In genomic region chr15:50425678-50426246, GRCh38 we compare ENCODE assay signal across 8 cellular contexts. TPM values are rescaled to one million over a fixed set of nuclear protein-coding genes. Genes with fewer than 3 reads are reported as not detected.
DNase-seq lines count a peak whose midpoint lies in the region; FAIRE-seq and TF ChIP-seq lines count a peak whose summit lies in the region.
"Not testable (repeated sequence)": the region's sequence is repeated elsewhere in the genome, so short reads cannot be mapped to it uniquely, and the experiment has no call there.

No MANE protein-coding gene starts in this region.

- not testable (repeated sequence) for TF ChIP-seq POLR2A in endothelial cell of umbilical vein (IDR thresholded peaks at IDR 0.05; ENCODE audit: low read depth, low read length); thyroid gland (IDR thresholded peaks at IDR 0.05)

- H3K79me2 ChIP-seq in Karpas-422 (ENCODE audit: low read length) (peaks cover 65% of the 10 kb centered on the region), endothelial cell of umbilical vein (ENCODE audit: control insufficient read depth, insufficient read depth, low read length) (peaks cover 63% of the 10 kb centered on the region)

- not testable (repeated sequence) for BruUV-seq in endothelial cell of umbilical vein (replicated peaks; lab: Mats Ljungman, UMichigan)

- H3K4me3 ChIP-seq in CD8-positive, alpha-beta memory T cell (ENCODE audit: low read length) = peak overlapping the region; percentile 89
- H3K4me3 ChIP-seq in Karpas-422 (ENCODE audit: low read length) = peak overlapping the region; percentile 81
- H3K4me3 ChIP-seq in WI38 (ENCODE audit: low read depth, low read length) = peak overlapping the region; percentile 95
- peak overlapping the region; percentile 80 to 84 for H3K4me3 ChIP-seq in ascending aorta
- peak overlapping the region in 1 of 3 experiments; percentile 86 for H3K4me3 ChIP-seq in endothelial cell of umbilical vein (replicated peaks in 1 of 3; ENCODE audit: insufficient read depth in 1 of 3, low read depth in 1 of 3, low read length in 3 of 3)
- peak overlapping the region; percentile 99 for H3K4me3 ChIP-seq in kidney epithelial cell (ENCODE audit: low read depth, low read length)
- peak overlapping the region; percentile 58 for H3K4me3 ChIP-seq in neuron (ENCODE audit: low read length)
- peak overlapping the region in 2 of 3 donors; percentile 66 to 71 for H3K4me3 ChIP-seq in thyroid gland (replicated peaks in 1 of 3)

- FAIRE-seq in endothelial cell of umbilical vein (lab: Jason Lieb, UNC) = not testable (repeated sequence)

- not testable (repeated sequence) for DNase-seq in CD8-positive, alpha-beta memory T cell; Karpas-422; ascending aorta (ENCODE audit: low spot score in 2 of 2); endothelial cell of umbilical vein (ENCODE audit: low read depth, low spot score); kidney epithelial cell (ENCODE audit: low read depth); thyroid gland

- H3K9me3 Mint-ChIP-seq in CD8-positive, alpha-beta memory T cell = not testable (repeated sequence)

- 92% methylated on average over 17 of the region's 17 CpGs for WGBS in thyroid gland, 2 donors

- H3K9ac ChIP-seq in Karpas-422 (ENCODE audit: low read length) = peak overlapping the region; percentile 79
- not testable (repeated sequence) for H3K9ac ChIP-seq in endothelial cell of umbilical vein (replicated peaks; ENCODE audit: extremely low read depth, insufficient read depth, low read length)

- H3K27ac ChIP-seq in CD8-positive, alpha-beta memory T cell (ENCODE audit: low read depth, low read length) = peak overlapping the region; percentile 94
- not testable (repeated sequence) for H3K27ac ChIP-seq in Karpas-422 (ENCODE audit: low read length); ascending aorta; endothelial cell of umbilical vein (ENCODE audit: insufficient read depth, low read depth, low read length); thyroid gland

- dilution Hi-C loops in endothelial cell of umbilical vein (cut with MboI; ENCODE audit: extremely low pct_ligation_motif_present, low sequenced_read_pairs) = not testable (repeated sequence)

- intact Hi-C loops in ascending aorta (cut with DNase I) = loop anchor here (10.0 kb wide), 1 partner anchor 659 kb away; no protein-coding TSS in a partner anchor
- intact Hi-C loops in endothelial cell of umbilical vein (cut with micrococcal nuclease) = loop anchor here (10.0 kb wide), 1 partner anchor 339 kb away; the partner anchor contains the start of gene SPPL2A
- intact Hi-C loops in thyroid gland (cut with DNase I) = not testable (repeated sequence)

- not testable (repeated sequence) for H3K36me3 ChIP-seq in CD8-positive, alpha-beta memory T cell (ENCODE audit: insufficient read depth, low read length); Karpas-422 (ENCODE audit: insufficient read depth, low read length); ascending aorta; endothelial cell of umbilical vein (ENCODE audit: control insufficient read depth in 2 of 2, extremely low read depth in 1 of 2, insufficient read depth in 2 of 2, low read length in 2 of 2); kidney epithelial cell (ENCODE audit: control insufficient read depth, insufficient read depth, low read length); neuron (ENCODE audit: insufficient read depth, low read length); thyroid gland

- peak overlapping the region; percentile 89 to 99 (median 96) for H3K4me3 Mint-ChIP-seq in CD8-positive, alpha-beta memory T cell

- not testable (repeated sequence) for H4K20me1 ChIP-seq in Karpas-422 (ENCODE audit: insufficient read depth, low read depth, low read length); endothelial cell of umbilical vein (replicated peaks; ENCODE audit: control insufficient read depth, extremely low read depth, insufficient read depth, low read length)

- POLR2A ChIA-PET in CD8-positive, alpha-beta memory T cell (lab: Charles Lee); endothelial cell of umbilical vein (lab: Charles Lee): not testable (repeated sequence)

- H3K36me3 Mint-ChIP-seq in CD8-positive, alpha-beta memory T cell = peaks cover 3 to 26% (median 3%) of the 10 kb centered on the region in 3 donors

- not testable (repeated sequence) for H2AFZ ChIP-seq in Karpas-422 (ENCODE audit: low read length); endothelial cell of umbilical vein (ENCODE audit: low read depth, low read length); neuron (ENCODE audit: low read depth, low read length)

- H3K9me2 ChIP-seq in Karpas-422 (replicated peaks; ENCODE audit: insufficient read depth, low read length) = not testable (repeated sequence)

- peak overlapping the region in 4 of 8 donors; percentile 95 to 99 (median 98) for H3K27ac Mint-ChIP-seq in CD8-positive, alpha-beta memory T cell

- H3K4me2 ChIP-seq in Karpas-422 (ENCODE audit: low read depth, low read length, poor library complexity, severe bottlenecking) (peak overlapping the region; percentile 98), endothelial cell of umbilical vein (ENCODE audit: insufficient read depth, low read length) (peak overlapping the region; percentile 100)

- not testable (repeated sequence) for H3K27me3 Mint-ChIP-seq in CD8-positive, alpha-beta memory T cell

- H3K4me1 Mint-ChIP-seq in CD8-positive, alpha-beta memory T cell = peaks cover 35 to 69% (median 46%) of the 10 kb centered on the region in 3 donors

- peaks cover 28% of the 10 kb centered on the region for H3K4me1 ChIP-seq in CD8-positive, alpha-beta memory T cell (ENCODE audit: insufficient read depth, low read length)
- H3K4me1 ChIP-seq in Karpas-422 (ENCODE audit: low read length) (peaks cover 23% of the 10 kb centered on the region), thyroid gland (peaks cover 10 to 15% of the 10 kb centered on the region in 2 donors)
- H3K4me1 ChIP-seq in ascending aorta; endothelial cell of umbilical vein (ENCODE audit: control insufficient read depth, extremely low read depth, insufficient read depth, low read length); neuron (ENCODE audit: insufficient read depth, low read length): not testable (repeated sequence)

- H3K9me1 ChIP-seq in endothelial cell of umbilical vein (replicated peaks; ENCODE audit: control insufficient read depth, extremely low read depth, insufficient read depth, low read length) = not testable (repeated sequence)

- not testable (repeated sequence) for H3K27me3 ChIP-seq in CD8-positive, alpha-beta memory T cell (ENCODE audit: insufficient read depth, low read length, poor library complexity, severe bottlenecking); Karpas-422 (ENCODE audit: low read length); ascending aorta; endothelial cell of umbilical vein (ENCODE audit: control insufficient read depth in 2 of 2, insufficient read depth in 2 of 2, low read length in 2 of 2); kidney epithelial cell (ENCODE audit: control insufficient read depth, insufficient read depth, low read length); neuron (ENCODE audit: insufficient read depth, low read length); thyroid gland

- not testable (repeated sequence) for TF ChIP-seq CTCF in WI38 (IDR thresholded peaks at IDR 0.05; ENCODE audit: low read depth, low read length); ascending aorta (IDR thresholded peaks at IDR 0.05); endothelial cell of umbilical vein (IDR thresholded peaks at IDR 0.05; ENCODE audit: extremely low read depth in 1 of 2, insufficient read depth in 1 of 2, low read depth in 1 of 2, low read length in 2 of 2); kidney epithelial cell (IDR thresholded peaks at IDR 0.05; ENCODE audit: insufficient read depth, low read length, poor library complexity, severe bottlenecking); thyroid gland (IDR thresholded peaks at IDR 0.05)

- CTCF ChIA-PET in CD8-positive, alpha-beta memory T cell (lab: Charles Lee); endothelial cell of umbilical vein (lab: Charles Lee): not testable (repeated sequence)

- not testable (repeated sequence) for H3K9me3 ChIP-seq in CD8-positive, alpha-beta memory T cell (ENCODE audit: low read length); Karpas-422 (ENCODE audit: low read length); ascending aorta; endothelial cell of umbilical vein (replicated peaks; ENCODE audit: control insufficient read depth, insufficient read depth, low read length); neuron (ENCODE audit: low read length); thyroid gland

RNA-seq across cellular contexts. Expression of gene USP8, which starts 1.6 kb away (rescaled TPM):
- total RNA-seq in CD8-positive, alpha-beta memory T cell = 10 to 100 TPM; 54.0 to 59.8 TPM
- 64.1 TPM for polyA plus RNA-seq in CD8-positive, alpha-beta memory T cell
- 28.4 and 62.1 TPM in 2 replicates for total RNA-seq in Karpas-422 (2014; rRNA removed; shearing (Covaris generic); ENCODE audit: low replicate concordance)
- total RNA-seq in ascending aorta (34.5 TPM), endothelial cell of umbilical vein (44.8 and 47.0 TPM in 2 replicates), kidney epithelial cell (49.6 and 55.1 TPM in 2 replicates), thyroid gland (10 to 100 TPM; 62.8 to 89.6 (median 87.9) TPM)
- 14.0 and 19.0 TPM in 2 replicates for polyA plus RNA-seq in endothelial cell of umbilical vein
- 18.8 and 19.5 TPM in 2 replicates for polyA plus RNA-seq in endothelial cell of umbilical vein (2011; cell fraction: cytosol; rRNA removed)
- 41.3 and 52.0 TPM in 2 replicates for polyA plus RNA-seq in endothelial cell of umbilical vein (2011; cell fraction: nucleus; rRNA removed)
- polyA plus RNA-seq in endothelial cell of umbilical vein (2012) = 31.5 and 40.0 TPM in 2 replicates
- 40.5 and 49.0 TPM in 2 replicates for polyA minus RNA-seq in endothelial cell of umbilical vein
- polyA minus RNA-seq in endothelial cell of umbilical vein (2011; cell fraction: cytosol; rRNA and poly(A)+ RNA removed) = 41.3 TPM
- polyA minus RNA-seq in endothelial cell of umbilical vein (2011; cell fraction: nucleus; rRNA and poly(A)+ RNA removed) = 51.0 and 58.8 TPM in 2 replicates
